ENCODE assay signal across 17 cellular contexts in the genomic region with DNA sequence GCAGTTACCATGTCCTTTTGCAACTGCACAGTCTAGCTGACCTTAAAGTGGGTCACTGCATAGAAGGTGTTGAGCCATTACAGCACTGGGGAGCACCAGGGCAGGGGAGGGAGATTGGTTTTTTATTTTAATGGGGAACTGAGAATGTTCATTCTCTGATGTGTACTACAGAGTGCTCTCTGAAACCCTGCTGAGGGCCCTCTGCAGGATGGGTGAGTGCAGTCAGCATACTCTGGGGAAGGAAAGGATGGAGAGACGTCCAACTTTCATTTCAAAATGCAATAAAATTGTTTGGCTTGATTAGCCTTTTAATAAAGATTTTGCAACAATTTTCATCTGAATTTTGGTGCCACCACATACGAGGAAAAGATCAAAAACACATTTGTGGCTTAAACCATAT.
"Had no signal": no experiment of that assay in that cellular context is flagged by ENCODE, and none has a peak within 500 bp of the region (broad histone marks: within the 10 kb centered on the region; RNA-seq: fewer than 3 reads in every experiment).

No MANE protein-coding gene starts in this region.

- DNase-seq: Kasumi-1; MV-4-11; NCI-H1048; NCI-H1105; NCI-H1436 treated with DMSO at 0.1 percent for 48 hours; NCI-H1694; NCI-H187 treated with DMSO at 0.1 percent for 48 hours; NCI-H2107; NCI-H748 treated with DMSO at 0.1 percent for 48 hours; NK-92 treated with Interleukin-12 subunit alpha and Interleukin-12 subunit beta, amount 100 ng/mL, for 24 hours; PC-3; SK-N-SH; T-cell had no signal

- ATAC-seq: T-cell had no signal

- H3K27ac ChIP-seq: HL-60, KMS-11, RWPE1 had no signal

- H3K4me3 ChIP-seq: K562 had no signal

- H3K9me3 ChIP-seq: SK-N-SH had no signal

- H3K9ac ChIP-seq: KMS-11, SK-N-SH had no signal

- H3K4me2 ChIP-seq: KMS-11, SK-N-SH had no signal

- H3K9me2 ChIP-seq: SK-N-SH had no signal
